ENCODE assay signal across 1 cellular context in the genomic region with DNA sequence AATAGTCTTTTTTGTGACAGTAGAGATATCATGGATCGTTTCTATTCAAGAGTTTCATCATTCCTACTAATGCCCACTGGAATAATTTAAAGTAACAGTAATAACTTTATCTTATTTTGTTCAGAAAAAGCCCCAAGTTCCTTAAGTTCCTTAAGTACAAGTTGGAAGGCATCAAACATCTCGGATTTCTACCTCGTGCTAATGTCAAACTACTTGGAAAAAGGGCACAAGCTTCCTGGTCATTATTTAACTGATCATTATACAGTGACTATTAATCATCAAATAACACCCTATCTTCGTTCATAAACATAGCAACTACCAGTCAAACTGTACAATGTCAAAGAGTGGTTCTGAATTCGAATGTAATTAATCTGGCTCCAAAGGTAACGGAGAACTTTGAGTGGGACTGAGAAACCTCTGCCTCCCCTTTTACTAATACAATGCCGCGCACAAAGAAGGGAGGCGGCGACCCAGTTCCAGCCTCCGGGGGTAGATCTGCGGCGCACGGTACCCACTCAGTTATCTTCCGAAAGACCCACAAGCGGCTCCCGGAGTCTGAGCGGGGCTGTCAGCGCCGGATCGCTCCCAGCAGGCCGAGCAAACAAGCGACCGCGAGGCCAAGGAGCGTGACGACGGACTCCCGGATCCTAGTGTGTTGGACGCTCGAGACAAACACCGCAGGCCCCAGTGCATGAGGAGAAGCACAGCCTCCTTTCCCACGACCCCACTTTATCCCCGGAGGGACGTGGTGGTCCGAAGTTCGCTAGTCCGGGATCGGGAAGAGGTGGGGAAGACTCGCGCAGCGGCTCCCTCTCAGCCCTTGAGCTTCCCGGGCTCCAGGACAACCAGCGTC.
TF ChIP-seq lines count a peak whose summit lies in the region.

No MANE protein-coding gene starts in this region.

TF ChIP-seq in HepG2, 621 proteins besides CTCF, POLR2A, EP300 and RAD21 (continued from another document and continues in another):
- TF ChIP-seq, protein P1, sequence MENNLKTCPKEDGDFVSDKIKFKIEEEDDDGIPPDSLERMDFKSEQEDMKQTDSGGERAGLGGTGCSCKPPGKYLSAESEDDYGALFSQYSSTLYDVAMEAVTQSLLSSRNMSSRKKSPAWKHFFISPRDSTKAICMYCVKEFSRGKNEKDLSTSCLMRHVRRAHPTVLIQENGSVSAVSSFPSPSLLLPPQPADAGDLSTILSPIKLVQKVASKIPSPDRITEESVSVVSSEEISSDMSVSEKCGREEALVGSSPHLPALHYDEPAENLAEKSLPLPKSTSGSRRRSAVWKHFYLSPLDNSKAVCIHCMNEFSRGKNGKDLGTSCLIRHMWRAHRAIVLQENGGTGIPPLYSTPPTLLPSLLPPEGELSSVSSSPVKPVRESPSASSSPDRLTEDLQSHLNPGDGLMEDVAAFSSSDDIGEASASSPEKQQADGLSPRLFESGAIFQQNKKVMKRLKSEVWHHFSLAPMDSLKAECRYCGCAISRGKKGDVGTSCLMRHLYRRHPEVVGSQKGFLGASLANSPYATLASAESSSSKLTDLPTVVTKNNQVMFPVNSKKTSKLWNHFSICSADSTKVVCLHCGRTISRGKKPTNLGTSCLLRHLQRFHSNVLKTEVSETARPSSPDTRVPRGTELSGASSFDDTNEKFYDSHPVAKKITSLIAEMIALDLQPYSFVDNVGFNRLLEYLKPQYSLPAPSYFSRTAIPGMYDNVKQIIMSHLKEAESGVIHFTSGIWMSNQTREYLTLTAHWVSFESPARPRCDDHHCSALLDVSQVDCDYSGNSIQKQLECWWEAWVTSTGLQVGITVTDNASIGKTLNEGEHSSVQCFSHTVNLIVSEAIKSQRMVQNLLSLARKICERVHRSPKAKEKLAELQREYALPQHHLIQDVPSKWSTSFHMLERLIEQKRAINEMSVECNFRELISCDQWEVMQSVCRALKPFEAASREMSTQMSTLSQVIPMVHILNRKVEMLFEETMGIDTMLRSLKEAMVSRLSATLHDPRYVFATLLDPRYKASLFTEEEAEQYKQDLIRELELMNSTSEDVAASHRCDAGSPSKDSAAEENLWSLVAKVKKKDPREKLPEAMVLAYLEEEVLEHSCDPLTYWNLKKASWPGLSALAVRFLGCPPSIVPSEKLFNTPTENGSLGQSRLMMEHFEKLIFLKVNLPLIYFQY (CRISPR knock-in tag; IDR thresholded peaks at IDR 0.05; ENCODE audit: borderline replicate concordance): no peak
- TF ChIP-seq NFIB (CRISPR knock-in tag; IDR thresholded peaks at IDR 0.05; ENCODE audit: borderline replicate concordance): no peak
- 0 out of 2 replicates have a peak, but pooled peaks have one; percentile 19 for TF ChIP-seq ETV6 (CRISPR knock-in tag; conservative IDR thresholded peaks at IDR 0.05)
- no peak for TF ChIP-seq ZNF557 (CRISPR knock-in tag; IDR thresholded peaks at IDR 0.05)
- TF ChIP-seq SIX4 (CRISPR knock-in tag; IDR thresholded peaks at IDR 0.05): no peak
- no peak for TF ChIP-seq ZNF75D (CRISPR knock-in tag; IDR thresholded peaks at IDR 0.05; ENCODE audit: borderline replicate concordance)
- no peak for TF ChIP-seq ZNF639 (CRISPR knock-in tag; conservative IDR thresholded peaks at IDR 0.05)
- TF ChIP-seq KAT8 (CRISPR knock-in tag; IDR thresholded peaks at IDR 0.05): no peak; the same call in 1 of the 2 replicates
- TF ChIP-seq ZNF512B (CRISPR knock-in tag; IDR thresholded peaks at IDR 0.05; ENCODE audit: borderline replicate concordance): no peak
- no peak for TF ChIP-seq SOX5 (CRISPR knock-in tag; IDR thresholded peaks at IDR 0.05; ENCODE audit: borderline replicate concordance)
- no peak for TF ChIP-seq REXO4 (CRISPR knock-in tag; IDR thresholded peaks at IDR 0.05; ENCODE audit: borderline replicate concordance)
- no peak for TF ChIP-seq ZBTB37 (CRISPR knock-in tag; IDR thresholded peaks at IDR 0.05)
- TF ChIP-seq PLRG1 (conservative IDR thresholded peaks at IDR 0.05): no peak
- no peak for TF ChIP-seq ZNF496 (CRISPR knock-in tag; IDR thresholded peaks at IDR 0.05; ENCODE audit: insufficient replicate concordance)
- TF ChIP-seq, protein P2, sequence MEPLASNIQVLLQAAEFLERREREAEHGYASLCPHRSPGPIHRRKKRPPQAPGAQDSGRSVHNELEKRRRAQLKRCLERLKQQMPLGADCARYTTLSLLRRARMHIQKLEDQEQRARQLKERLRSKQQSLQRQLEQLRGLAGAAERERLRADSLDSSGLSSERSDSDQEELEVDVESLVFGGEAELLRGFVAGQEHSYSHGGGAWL (CRISPR knock-in tag; IDR thresholded peaks at IDR 0.05): no peak; the same call in 1 of the 2 replicates
- no peak for TF ChIP-seq ZNF563 (CRISPR knock-in tag; IDR thresholded peaks at IDR 0.05)
- TF ChIP-seq NR2F6 (IDR thresholded peaks at IDR 0.05): no peak
- TF ChIP-seq NR2F6 (CRISPR knock-in tag; IDR thresholded peaks at IDR 0.05): no peak
- TF ChIP-seq ZNF136 (CRISPR knock-in tag; IDR thresholded peaks at IDR 0.05; ENCODE audit: low read depth): no peak
- no peak for TF ChIP-seq CEBPG (CRISPR knock-in tag; IDR thresholded peaks at IDR 0.05)
- no peak for TF ChIP-seq CBX2 (IDR thresholded peaks at IDR 0.05; ENCODE audit: low read depth, low read length)
- no peak for TF ChIP-seq CBX2 (CRISPR knock-in tag; IDR thresholded peaks at IDR 0.05; ENCODE audit: low read depth)
- TF ChIP-seq FUBP1 (CRISPR knock-in tag; IDR thresholded peaks at IDR 0.05; ENCODE audit: borderline replicate concordance): 0 out of 2 replicates have a peak, but pooled peaks have one; percentile 71
- no peak for TF ChIP-seq FOXO1 (CRISPR knock-in tag; IDR thresholded peaks at IDR 0.05)
- TF ChIP-seq NFYC (CRISPR knock-in tag; IDR thresholded peaks at IDR 0.05): no peak
- TF ChIP-seq ZNF577 (CRISPR knock-in tag; IDR thresholded peaks at IDR 0.05; ENCODE audit: borderline replicate concordance, low read depth): no peak
- TF ChIP-seq TSC22D2 (CRISPR knock-in tag; IDR thresholded peaks at IDR 0.05; ENCODE audit: borderline replicate concordance): no peak
- no peak for TF ChIP-seq ZNF484 (CRISPR knock-in tag; IDR thresholded peaks at IDR 0.05; ENCODE audit: borderline replicate concordance, low read depth)
- TF ChIP-seq MYC (CRISPR knock-in tag; IDR thresholded peaks at IDR 0.05; ENCODE audit: borderline replicate concordance): peak; percentile 30; the same call in 1 of the 2 replicates
- no peak for TF ChIP-seq CC2D1A (CRISPR knock-in tag; IDR thresholded peaks at IDR 0.05)
- TF ChIP-seq ONECUT2 (CRISPR knock-in tag; IDR thresholded peaks at IDR 0.05): no peak
- no peak for TF ChIP-seq ARID2 (CRISPR knock-in tag; IDR thresholded peaks at IDR 0.05; ENCODE audit: borderline replicate concordance)
- TF ChIP-seq, protein P3, sequence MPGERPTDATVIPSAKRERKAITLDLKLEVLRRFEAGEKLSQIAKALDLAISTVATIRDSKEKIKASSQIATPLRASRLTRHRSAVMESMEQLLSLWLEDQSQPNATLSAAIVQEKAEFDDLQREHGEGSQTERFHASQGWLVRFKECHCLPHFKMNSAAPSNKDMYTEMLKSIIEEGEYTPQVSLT (CRISPR knock-in tag; IDR thresholded peaks at IDR 0.05; ENCODE audit: borderline replicate concordance, low read depth): no peak
- TF ChIP-seq, protein P4, sequence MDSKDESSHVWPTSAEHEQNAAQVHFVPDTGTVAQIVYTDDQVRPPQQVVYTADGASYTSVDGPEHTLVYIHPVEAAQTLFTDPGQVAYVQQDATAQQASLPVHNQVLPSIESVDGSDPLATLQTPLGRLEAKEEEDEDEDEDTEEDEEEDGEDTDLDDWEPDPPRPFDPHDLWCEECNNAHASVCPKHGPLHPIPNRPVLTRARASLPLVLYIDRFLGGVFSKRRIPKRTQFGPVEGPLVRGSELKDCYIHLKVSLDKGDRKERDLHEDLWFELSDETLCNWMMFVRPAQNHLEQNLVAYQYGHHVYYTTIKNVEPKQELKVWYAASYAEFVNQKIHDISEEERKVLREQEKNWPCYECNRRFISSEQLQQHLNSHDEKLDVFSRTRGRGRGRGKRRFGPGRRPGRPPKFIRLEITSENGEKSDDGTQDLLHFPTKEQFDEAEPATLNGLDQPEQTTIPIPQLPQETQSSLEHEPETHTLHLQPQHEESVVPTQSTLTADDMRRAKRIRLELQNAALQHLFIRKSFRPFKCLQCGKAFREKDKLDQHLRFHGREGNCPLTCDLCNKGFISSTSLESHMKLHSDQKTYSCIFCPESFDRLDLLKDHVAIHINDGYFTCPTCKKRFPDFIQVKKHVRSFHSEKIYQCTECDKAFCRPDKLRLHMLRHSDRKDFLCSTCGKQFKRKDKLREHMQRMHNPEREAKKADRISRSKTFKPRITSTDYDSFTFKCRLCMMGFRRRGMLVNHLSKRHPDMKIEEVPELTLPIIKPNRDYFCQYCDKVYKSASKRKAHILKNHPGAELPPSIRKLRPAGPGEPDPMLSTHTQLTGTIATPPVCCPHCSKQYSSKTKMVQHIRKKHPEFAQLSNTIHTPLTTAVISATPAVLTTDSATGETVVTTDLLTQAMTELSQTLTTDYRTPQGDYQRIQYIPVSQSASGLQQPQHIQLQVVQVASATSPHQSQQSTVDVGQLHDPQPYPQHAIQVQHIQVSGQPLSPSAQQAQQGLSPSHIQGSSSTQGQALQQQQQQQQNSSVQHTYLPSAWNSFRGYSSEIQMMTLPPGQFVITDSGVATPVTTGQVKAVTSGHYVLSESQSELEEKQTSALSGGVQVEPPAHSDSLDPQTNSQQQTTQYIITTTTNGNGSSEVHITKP (CRISPR knock-in tag; IDR thresholded peaks at IDR 0.05; ENCODE audit: low read depth): no peak
